Comparison of ENCODE assay signal across 11 cellular contexts in genomic region chr4:99821918-99822503, GRCh38. TPM values are rescaled to one million over a fixed set of nuclear protein-coding genes. Genes with fewer than 3 reads are reported as not detected.
DNase-seq lines count a peak whose midpoint lies in the region; ATAC-seq, FAIRE-seq and TF ChIP-seq lines count a peak whose summit lies in the region.
"Had no signal": no experiment of that assay in that cellular context is flagged by ENCODE, and none has a peak within 500 bp of the region (broad histone marks: within the 10 kb centered on the region; RNA-seq: fewer than 3 reads in every experiment).

No MANE protein-coding gene starts in this region.

- H3K27me3 ChIP-seq in right atrium auricular region: no peaks in the 10 kb centered on the region
- H3K27me3 ChIP-seq: cardiac muscle cell had no signal

- ATAC-seq in GM18867 (IDR thresholded peaks at IDR 0.05; ENCODE audit: unreplicated experiment): peak; percentile 86
- ATAC-seq in HG02571 (IDR thresholded peaks at IDR 0.05; ENCODE audit: unreplicated experiment): peak; percentile 79

- no peaks in the 10 kb centered on the region for H3K36me3 ChIP-seq in right atrium auricular region
- H3K36me3 ChIP-seq: cardiac muscle cell had no signal

- H3K27ac ChIP-seq in right atrium auricular region: peak overlapping the region; percentile 48 to 56
- H3K27ac ChIP-seq: cardiac muscle cell, SK-N-MC had no signal

- DNase-seq in KG1 (lab: John Stamatoyannopoulos, UW): peak; percentile 45
- DNase-seq in right atrium auricular region (ENCODE audit: low spot score): no peak
- no peak for DNase-seq in NCI-H1436 treated with DMSO at 0.1 percent for 48 hours (lab: John Stamatoyannopoulos, UW)
- no peak for DNase-seq in NCI-H446 treated with DMSO at 0.1 percent for 48 hours (lab: John Stamatoyannopoulos, UW)
- DNase-seq in HTR-8/SVneo (ENCODE audit: insufficient read length, low spot score): no peak
- DNase-seq in cerebellar cortex (ENCODE audit: low spot score): no peak
- DNase-seq: stimulated activated CD8-positive, alpha-beta memory T cell treated with anti-CD3 and anti-CD28 coated beads, Interleukin-4, amount 100 ng/mL, for 48 hours had no signal

- peaks cover 0 to 18% of the 10 kb centered on the region in 2 donors for H3K4me1 ChIP-seq in right atrium auricular region

- H3K4me3 ChIP-seq in right atrium auricular region: peak overlapping the region in 1 of 2 donors; percentile 1
- H3K4me3 ChIP-seq: cardiac muscle cell, SK-N-MC had no signal

- no peaks in the 10 kb centered on the region for H3K9me3 ChIP-seq in right atrium auricular region

- no peak for TF ChIP-seq CTCF in right atrium auricular region (IDR thresholded peaks at IDR 0.05)

- no peak for FAIRE-seq in HTR-8/SVneo (lab: Jason Lieb, UNC)

RNA-seq across cellular contexts. Expression of gene DAPP1, which starts 5.4 kb away (rescaled TPM):
- total RNA-seq in right atrium auricular region: 1 to 10 TPM in 1 of 2 donors, not detected in 1; 1.3 TPM
